8 cellular contexts compared by ENCODE assay signal in genomic region chr13:20943519-20944012, GRCh38. TPM values are rescaled to one million over a fixed set of nuclear protein-coding genes. Genes with fewer than 3 reads are reported as not detected.
DNase-seq lines count a peak whose midpoint lies in the region; ATAC-seq, FAIRE-seq and TF ChIP-seq lines count a peak whose summit lies in the region.

No MANE protein-coding gene starts in this region.

- DNase-seq in AG04450 (ENCODE audit: low read depth, low spot score) = peak; percentile 94
- DNase-seq in SJCRH30 = peak; percentile 81 to 91
- DNase-seq in activated gamma-delta T cell treated with anti-CD3 and anti-CD28 coated beads, Interleukin-2, amount 50 U/mL, for 16 hours (ENCODE audit: low read depth) = peak; percentile 53
- peak; percentile 63 to 78 for DNase-seq in frontal cortex (ENCODE audit: low spot score in 2 of 2)
- peak; percentile 86 for DNase-seq in non-pigmented ciliary epithelial cell (ENCODE audit: low read depth)

- H3K36me3 ChIP-seq in SJCRH30 (no peaks in the 10 kb centered on the region), subcutaneous abdominal adipose tissue (ENCODE audit: control insufficient read depth in 5 of 5, insufficient read depth in 5 of 5, low read length in 5 of 5) (no peaks in the 10 kb centered on the region)

- CTCF ChIA-PET in AG04450 (lab: Charles Lee) = interaction anchor here (0.7 to 2.8 kb wide), 23 partner anchors 9 to 533 kb away, joined by 3 to 10 read pairs (median 4); partner anchors contain the start of genes MRPL57 and SKA3

- H3K4me1 ChIP-seq in SJCRH30 (no peaks in the 10 kb centered on the region), subcutaneous abdominal adipose tissue (ENCODE audit: control insufficient read depth in 5 of 5, insufficient read depth in 5 of 5, low read length in 5 of 5) (peaks cover 0 to 27% (median 19%) of the 10 kb centered on the region in 5 donors)

- no peaks in the 10 kb centered on the region for H3K9me3 ChIP-seq in AG04450 (ENCODE audit: control insufficient read depth, insufficient read depth, low read length)
- no peaks in the 10 kb centered on the region for H3K9me3 ChIP-seq in SJCRH30 (replicated peaks)
- no peaks in the 10 kb centered on the region for H3K9me3 ChIP-seq in subcutaneous abdominal adipose tissue (ENCODE audit: control insufficient read depth in 5 of 5, low read length in 5 of 5)

- ATAC-seq in GM18520 (IDR thresholded peaks at IDR 0.05; ENCODE audit: unreplicated experiment) = peak; percentile 55

- POLR2A ChIA-PET in AG04450 (lab: Yijun Ruan, JAX) = interaction anchor here (0.5 to 2.0 kb wide), 4 partner anchors 24 to 233 kb away, joined by 3 to 6 read pairs (median 4); partner anchors contain the start of genes LATS2, MRPL57 and SKA3

- peak; percentile 52 for FAIRE-seq in frontal cortex (lab: Jason Lieb, UNC)

- TF ChIP-seq CTCF in AG04450 (IDR thresholded peaks at IDR 0.05; ENCODE audit: low read depth, low read length) (peak; percentile 94), LNCAP (IDR thresholded peaks at IDR 0.05) (peak; percentile 86)

- H3K27me3 ChIP-seq in AG04450 (ENCODE audit: control insufficient read depth, insufficient read depth, low read length) = no peaks in the 10 kb centered on the region
- no peaks in the 10 kb centered on the region; the same call in 1 of the 2 replicates for H3K27me3 ChIP-seq in SJCRH30
- peaks cover 0 to 8% (median 4%) of the 10 kb centered on the region in 5 donors for H3K27me3 ChIP-seq in subcutaneous abdominal adipose tissue (ENCODE audit: control insufficient read depth in 5 of 5, insufficient read depth in 4 of 5, low read length in 5 of 5)

- H3K27ac ChIP-seq in AG04450 (ENCODE audit: low read depth, low read length) (peak overlapping the region; percentile 61), SJCRH30 (no peak overlapping the region), subcutaneous abdominal adipose tissue (ENCODE audit: low read depth, low read length) (peak overlapping the region; percentile 72)

- H3K9ac ChIP-seq in subcutaneous abdominal adipose tissue (ENCODE audit: low read length in 5 of 5) = peak overlapping the region in 1 of 5 donors; percentile 49

- H3K4me3 ChIP-seq in AG04450 (ENCODE audit: low read depth, low read length) (no peak overlapping the region), SJCRH30 (no peak overlapping the region), subcutaneous abdominal adipose tissue (ENCODE audit: low read depth in 1 of 5, low read length in 5 of 5) (peak overlapping the region in 2 of 5 donors; percentile 34 to 43)

RNA-seq across cellular contexts. Expression of gene XPO4, which starts 41.0 kb away (rescaled TPM):
- 10.9 and 14.4 TPM in 2 replicates for polyA plus RNA-seq in AG04450 (2011; rRNA removed)
- polyA minus RNA-seq in AG04450 (2011; rRNA and poly(A)+ RNA removed) = 13.1 and 25.0 TPM in 2 replicates
- total RNA-seq in SJCRH30 (2014; rRNA removed; shearing (Covaris generic)) = 42.8 and 48.0 TPM in 2 replicates
- total RNA-seq in frontal cortex = 24.5 TPM
